Comparison of ENCODE assay signal across 9 cellular contexts in the genomic region with DNA sequence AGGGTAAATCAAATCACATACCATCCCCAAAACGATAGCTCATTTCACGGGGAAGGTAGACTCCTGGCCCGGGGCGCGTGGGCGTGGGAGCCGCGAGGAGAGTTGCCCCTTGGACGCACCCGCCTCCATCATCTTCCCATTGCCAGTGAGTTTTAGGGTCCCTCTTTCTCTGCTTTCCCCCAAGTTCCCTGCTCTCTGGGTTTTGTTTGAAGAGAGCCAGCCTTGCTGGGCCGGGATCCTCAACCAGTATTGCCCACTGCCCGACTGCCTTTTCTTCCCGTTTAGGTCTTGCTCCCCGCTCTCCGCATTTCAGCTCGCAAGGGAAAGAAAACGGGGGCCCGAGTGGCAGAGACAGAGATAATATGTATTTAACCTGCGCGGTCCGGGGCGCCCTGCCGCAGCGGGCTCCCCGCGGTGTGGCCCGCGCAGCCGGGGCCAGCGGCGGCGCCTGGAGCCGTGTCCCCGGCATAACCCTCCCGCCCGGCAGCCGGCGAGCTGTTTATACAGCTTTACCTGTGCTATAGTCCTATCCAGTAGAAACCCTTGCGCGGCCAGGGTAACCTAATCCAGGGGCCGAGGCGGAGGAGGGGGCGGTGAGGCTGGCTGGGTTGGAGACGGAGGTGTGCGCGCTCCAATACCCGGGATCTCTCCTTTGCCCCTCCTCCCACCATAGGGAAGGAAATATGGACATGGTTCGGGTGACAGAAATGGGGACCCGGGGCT. TPM values are rescaled to one million over a fixed set of nuclear protein-coding genes. Genes with fewer than 3 reads are reported as not detected.
DNase-seq lines count a peak whose midpoint lies in the region; ATAC-seq and TF ChIP-seq lines count a peak whose summit lies in the region.
"Had no signal": no experiment of that assay in that cellular context is flagged by ENCODE, and none has a peak within 500 bp of the region (broad histone marks: within the 10 kb centered on the region; RNA-seq: fewer than 3 reads in every experiment).

No MANE protein-coding gene starts in this region.

- H3K14ac ChIP-seq in IMR-90 (replicated peaks; ENCODE audit: low read depth, low read length), result no peak overlapping the region

- H3K27ac Mint-ChIP-seq in CD8-positive, alpha-beta T cell, result no peak overlapping the region

- TF ChIP-seq EP300 in neural cell (conservative IDR thresholded peaks at IDR 0.05; ENCODE audit: poor library complexity, severe bottlenecking), result no peak

- no peak for ATAC-seq in CD8-positive, alpha-beta T cell
- ATAC-seq in IMR-90 (ENCODE audit: low read depth) (no peak), HG02884 (IDR thresholded peaks at IDR 0.05; ENCODE audit: unreplicated experiment) (no peak)

- peak overlapping the region; percentile 34 for H3K4me3 ChIP-seq in CD8-positive, alpha-beta T cell (ENCODE audit: low read depth, low read length)
- H3K4me3 ChIP-seq in IMR-90 (ENCODE audit: insufficient read depth, low read depth, low read length), result no peak overlapping the region
- peak overlapping the region; percentile 53 to 55 for H3K4me3 ChIP-seq in duodenal mucosa (ENCODE audit: low read depth in 1 of 2, low read length in 2 of 2)
- H3K4me3 ChIP-seq in neural cell (ENCODE audit: low read length), result no peak overlapping the region

- H3K79me1 ChIP-seq in IMR-90 (ENCODE audit: low read depth in 1 of 2, low read length in 2 of 2), result no peaks in the 10 kb centered on the region

- no peak overlapping the region for H2BK15ac ChIP-seq in IMR-90 (ENCODE audit: low read depth, low read length)

- peaks cover 56% of the 10 kb centered on the region for H3K4me1 Mint-ChIP-seq in CD8-positive, alpha-beta T cell (ENCODE audit: low read depth)

- H4K5ac ChIP-seq in IMR-90 (ENCODE audit: low read depth, low read length), result no peak overlapping the region

- H4K20me1 ChIP-seq in IMR-90 (ENCODE audit: insufficient read depth, low read length) (no peaks in the 10 kb centered on the region), neural cell (ENCODE audit: insufficient read depth) (no peaks in the 10 kb centered on the region)

- no peak overlapping the region for H2BK120ac ChIP-seq in IMR-90 (ENCODE audit: low read depth, low read length)

- H3K4me2 ChIP-seq in IMR-90 (ENCODE audit: low read depth, low read length) (no peak overlapping the region), neural cell (ENCODE audit: low read length) (no peak overlapping the region)

- no peak overlapping the region for H4K91ac ChIP-seq in IMR-90 (ENCODE audit: insufficient read depth, low read depth, low read length)

- POLR2A ChIA-PET in CD8-positive, alpha-beta T cell (lab: Charles Lee), result interaction anchor here (0.6 to 1.2 kb wide), 3 partner anchors 7 to 1991 kb away, joined by 3 read pairs; no protein-coding TSS in a partner anchor
- POLR2A ChIA-PET in IMR-90 (lab: Charles Lee; ENCODE audit: unreplicated experiment), result interaction anchor here (0.5 kb wide), 1 partner anchor 9 kb away, joined by 3 read pairs; no protein-coding TSS in a partner anchor

- no peak overlapping the region for H2AK9ac ChIP-seq in IMR-90 (replicated peaks; ENCODE audit: low read depth, low read length, poor library complexity)

- no peaks in the 10 kb centered on the region for H3K9me3 ChIP-seq in CD8-positive, alpha-beta T cell (ENCODE audit: low read length)
- peaks cover 3% of the 10 kb centered on the region; the same call in 1 of the 2 replicates for H3K9me3 ChIP-seq in IMR-90 (ENCODE audit: control insufficient read depth, insufficient read depth, low read length)
- H3K9me3 ChIP-seq in duodenal mucosa (ENCODE audit: control insufficient read depth in 1 of 2, low read length in 2 of 2), result no peaks in the 10 kb centered on the region
- H3K9me3 ChIP-seq in neural cell (ENCODE audit: low read length), result no peaks in the 10 kb centered on the region

- WGBS in IMR-90 (ENCODE audit: extremely low coverage in 2 of 2, insufficient read length in 1 of 2), 2 experiments, result 2% methylated on average over 11 of the region's 49 CpGs; no CpG with 5 or more reads in 1 of the 2 experiments

- no peak for DNase-seq in CD8-positive, alpha-beta T cell
- DNase-seq in IMR-90 (no peak), cortex of kidney (lab: John Stamatoyannopoulos, UW) (no peak), NCI-H345 (lab: John Stamatoyannopoulos, UW) (no peak), pons (ENCODE audit: low spot score) (no peak)

- CTCF ChIA-PET in CD8-positive, alpha-beta T cell (lab: Charles Lee), result interaction anchor here (0.5 to 1.5 kb wide), 2 partner anchors 10 to 1045 kb away, joined by 3 to 4 read pairs; no protein-coding TSS in a partner anchor
- CTCF ChIA-PET in IMR-90 (lab: Yijun Ruan, JAX), result no interaction called here

- H3K9me2 ChIP-seq in neural cell (ENCODE audit: insufficient read depth, low read length), result no peaks in the 10 kb centered on the region

- no peak overlapping the region for H3K18ac ChIP-seq in IMR-90 (ENCODE audit: low read depth, low read length)

- no TSS peak for BruUV-seq in IMR-90 (replicated peaks; lab: Mats Ljungman, UMichigan)

- no peak overlapping the region for H2BK20ac ChIP-seq in IMR-90 (ENCODE audit: low read depth, low read length)

- H3K27me3 ChIP-seq in CD8-positive, alpha-beta T cell (ENCODE audit: insufficient read depth, low read length), result peaks cover 77% of the 10 kb centered on the region
- peaks cover 93% of the 10 kb centered on the region for H3K27me3 ChIP-seq in IMR-90 (ENCODE audit: control insufficient read depth, insufficient read depth, low read length)
- H3K27me3 ChIP-seq in duodenal mucosa (ENCODE audit: control insufficient read depth in 1 of 2, insufficient read depth in 2 of 2, low read length in 2 of 2), result peaks cover 84 to 94% of the 10 kb centered on the region in 2 donors
- peaks cover 99% of the 10 kb centered on the region for H3K27me3 ChIP-seq in neural cell (ENCODE audit: insufficient read depth, low read depth, low read length)

- no peak overlapping the region for H4K8ac ChIP-seq in IMR-90 (ENCODE audit: low read depth in 2 of 2, low read length in 2 of 2)

- intact Hi-C loops in CD8-positive, alpha-beta T cell (cut with DNase I, micrococcal nuclease), result no loop called here
- intact Hi-C loops in IMR-90 (cut with micrococcal nuclease), result no loop called here

- TF ChIP-seq CTCF in CD8-positive, alpha-beta T cell (IDR thresholded peaks at IDR 0.05), result no peak
- TF ChIP-seq CTCF in IMR-90 (conservative IDR thresholded peaks at IDR 0.05; ENCODE audit: low read depth, low read length) (no peak), neural cell (IDR thresholded peaks at IDR 0.05; ENCODE audit: poor library complexity, severe bottlenecking) (no peak)

- H2BK5ac ChIP-seq in IMR-90 (ENCODE audit: low read depth, low read length, poor library complexity, severe bottlenecking), result no peak overlapping the region

- no peak for TF ChIP-seq POLR2A in IMR-90 (IDR thresholded peaks at IDR 0.05; ENCODE audit: low read depth, low read length)

- H3K23ac ChIP-seq in IMR-90 (ENCODE audit: low read depth, low read length), result no peak overlapping the region

- H3K9ac ChIP-seq in IMR-90 (ENCODE audit: low read depth, low read length), result no peak overlapping the region
- H3K9ac ChIP-seq in duodenal mucosa (ENCODE audit: low read depth in 1 of 2, low read length in 2 of 2), result no peak overlapping the region
- no peak overlapping the region for H3K9ac ChIP-seq in neural cell (ENCODE audit: low read length)

- in situ Hi-C loops in IMR-90 (cut with MboI; ENCODE audit: low sequenced_read_pairs), result no loop called here

- no peaks in the 10 kb centered on the region for H3K79me2 ChIP-seq in neural cell (replicated peaks; ENCODE audit: insufficient read depth, low read length)

- H3K27ac ChIP-seq in CD8-positive, alpha-beta T cell (ENCODE audit: low read depth, low read length), result no peak overlapping the region
- no peak overlapping the region for H3K27ac ChIP-seq in IMR-90 (ENCODE audit: insufficient read depth, low read length)
- no peak overlapping the region for H3K27ac ChIP-seq in duodenal mucosa (ENCODE audit: low read depth, low read length)
- no peak overlapping the region for H3K27ac ChIP-seq in neural cell (ENCODE audit: low read length)
- H3K27ac ChIP-seq: HL-60 had no signal

- H3K4me3 Mint-ChIP-seq in CD8-positive, alpha-beta T cell, result peak overlapping the region; percentile 42

- H3K36me3 ChIP-seq in CD8-positive, alpha-beta T cell (ENCODE audit: insufficient read depth, low read length), result no peaks in the 10 kb centered on the region
- H3K36me3 ChIP-seq in IMR-90 (ENCODE audit: control insufficient read depth, insufficient read depth, low read length), result no peaks in the 10 kb centered on the region
- H3K36me3 ChIP-seq in duodenal mucosa (ENCODE audit: control insufficient read depth in 1 of 2, insufficient read depth in 2 of 2, low read length in 2 of 2), result no peaks in the 10 kb centered on the region
- H3K36me3 ChIP-seq in neural cell (ENCODE audit: insufficient read depth, low read length), result no peaks in the 10 kb centered on the region

- peaks cover 80% of the 10 kb centered on the region for H3K4me1 ChIP-seq in CD8-positive, alpha-beta T cell (ENCODE audit: insufficient read depth, low read length)
- H3K4me1 ChIP-seq in IMR-90 (ENCODE audit: control insufficient read depth, insufficient read depth, low read length), result peaks cover 1% of the 10 kb centered on the region; the same call in 1 of the 2 replicates
- H3K4me1 ChIP-seq in duodenal mucosa (ENCODE audit: control insufficient read depth in 1 of 2, insufficient read depth in 2 of 2, low read length in 2 of 2), result peaks cover 31 to 40% of the 10 kb centered on the region in 2 donors

- TF ChIP-seq RAD21 in IMR-90 (IDR thresholded peaks at IDR 0.05; ENCODE audit: low read length) (no peak), neural cell (conservative IDR thresholded peaks at IDR 0.05) (no peak)

- peaks cover 66% of the 10 kb centered on the region for H3K27me3 Mint-ChIP-seq in CD8-positive, alpha-beta T cell (ENCODE audit: low read depth)

- H3K56ac ChIP-seq in IMR-90 (ENCODE audit: extremely low read depth, insufficient read depth, low read length), result no peak overlapping the region

- no peaks in the 10 kb centered on the region for H3F3A ChIP-seq in neural cell (ENCODE audit: insufficient read depth, low read length, poor library complexity, severe bottlenecking)

- peak overlapping the region; percentile 54 for H2AFZ ChIP-seq in IMR-90 (replicated peaks; ENCODE audit: low read length, poor library complexity)
- no peak overlapping the region for H2AFZ ChIP-seq in neural cell (ENCODE audit: low read depth, low read length)

- no peak overlapping the region for H3K4ac ChIP-seq in IMR-90 (ENCODE audit: low read depth, low read length)

- H2AK5ac ChIP-seq in IMR-90 (ENCODE audit: low read depth, low read length), result no peak overlapping the region

- H3K36me3 Mint-ChIP-seq in CD8-positive, alpha-beta T cell, result no peaks in the 10 kb centered on the region

- no peaks in the 10 kb centered on the region for H3K9me3 Mint-ChIP-seq in CD8-positive, alpha-beta T cell

- no peaks in the 10 kb centered on the region for H3K9me1 ChIP-seq in IMR-90 (ENCODE audit: insufficient read depth, low read length)

- dilution Hi-C loops in IMR-90 (cut with HindIII; ENCODE audit: low sequenced_read_pairs, unreplicated experiment), result no loop called here

RNA-seq across cellular contexts. Expression of a gene that starts 5.2 kb away (rescaled TPM):
- total RNA-seq in CD8-positive, alpha-beta T cell, result 10 to 100 TPM; 76.3 to 82.0 TPM
- under 0.01 TPM in 1 of 2 replicates, not detected in the other for total RNA-seq in IMR-90 (2012; rRNA removed)
- polyA plus RNA-seq in IMR-90 (2012; rRNA removed) (0.11 and 0.21 TPM in 2 replicates), neural cell (not detected in 2 replicates)
- polyA plus RNA-seq in IMR-90 (2012; cell fraction: cytosol; rRNA removed), result 0.21 TPM in 2 replicates
- 0.29 and 0.33 TPM in 2 replicates for polyA plus RNA-seq in IMR-90 (2012; cell fraction: nucleus; rRNA removed; ENCODE audit: low replicate concordance)
- not detected in 2 replicates for polyA minus RNA-seq in neural cell

Comparison
In these comparisons a context has a peak if more than half of its experiments do, and no peak if none do; other contexts are left out.
1. H3K4me3 ChIP-seq: peak in CD8-positive, alpha-beta T cell (single experiment) and duodenal mucosa (2 of 2); none in IMR-90 (single experiment) and neural cell (single experiment).
2. RNA of a gene that starts 5.2 kb away (total RNA-seq): 76.3 to 82.0 TPM in CD8-positive, alpha-beta T cell; under 0.01 TPM in IMR-90; every median in the first group is over 10 times any median in the second.